In genomic region chr7:20197125-20197524, GRCh38 we compare ENCODE assay signal across 20 cellular contexts. TPM values are rescaled to one million over a fixed set of nuclear protein-coding genes. Genes with fewer than 3 reads are reported as not detected.
DNase-seq lines count a peak whose midpoint lies in the region; ATAC-seq and TF ChIP-seq lines count a peak whose summit lies in the region.
"Had no signal": no experiment of that assay in that cellular context is flagged by ENCODE, and none has a peak within 500 bp of the region (broad histone marks: within the 10 kb centered on the region; RNA-seq: fewer than 3 reads in every experiment).

No MANE protein-coding gene starts in this region.

- ATAC-seq in stimulated activated memory B cell treated with anti-CD40 and anti-IgM and Interleukin-4, amounts not matched to agents 10 μg/mL and 1 μg/mL and 100 μg/mL, for 72 hours: no peak

- H3K4me3 ChIP-seq in fibroblast of the aortic adventitia (ENCODE audit: low read depth, low read length): no peak overlapping the region
- H3K4me3 ChIP-seq in CD4-positive, alpha-beta memory T cell (ENCODE audit: low read length in 2 of 2): no peak overlapping the region
- H3K4me3 ChIP-seq in suprapubic skin: no peak overlapping the region
- H3K4me3 ChIP-seq: MG63, Peyer's patch, SJSA1 had no signal

- no peak overlapping the region for H3K27ac ChIP-seq in CD4-positive, alpha-beta memory T cell (ENCODE audit: low read depth, low read length)
- H3K27ac ChIP-seq in suprapubic skin: no peak overlapping the region
- H3K27ac ChIP-seq: Peyer's patch, SJSA1 had no signal

- CTCF ChIA-PET in CD4-positive, alpha-beta memory T cell (lab: Charles Lee; ENCODE audit: partially characterized antibody): no interaction called here

- no peaks in the 10 kb centered on the region for H3K27me3 Mint-ChIP-seq in progenitor cell of endocrine pancreas
- no peaks in the 10 kb centered on the region for H3K27me3 Mint-ChIP-seq in CD4-positive, alpha-beta memory T cell
- H3K27me3 Mint-ChIP-seq in stimulated activated memory B cell treated with anti-CD40 and anti-IgM and Interleukin-4, amounts not matched to agents 10 μg/mL and 1 μg/mL and 100 μg/mL, for 72 hours: no peaks in the 10 kb centered on the region

- DNase-seq in H4 (ENCODE audit: low spot score) (peak; percentile 56), NCI-H69 (lab: John Stamatoyannopoulos, UW) (peak; percentile 65), fibroblast of the aortic adventitia (ENCODE audit: low read depth) (peak; percentile 30), progenitor cell of endocrine pancreas (ENCODE audit: low spot score, unreplicated experiment) (no peak), suprapubic skin (ENCODE audit: low spot score in 2 of 2) (no peak)
- DNase-seq in CD4-positive, alpha-beta memory T cell: no peak
- DNase-seq: C1 segment of cervical spinal cord; DMS 273 treated with DMSO at 0.1 percent for 48 hours; DND-41; HFFc6; MG63; NCI-H1092; NCI-H1694; NCI-H2081 treated with DMSO at 0.1 percent for 48 hours; NCI-H446 treated with DMSO at 0.1 percent for 48 hours; NK-92 treated with Interleukin-12 subunit alpha and Interleukin-12 subunit beta, amount 100 ng/mL, for 24 hours; Peyer's patch had no signal

- H3K9me3 ChIP-seq in CD4-positive, alpha-beta memory T cell (ENCODE audit: control insufficient read depth in 1 of 2, low read length in 2 of 2): no peaks in the 10 kb centered on the region
- H3K9me3 ChIP-seq in suprapubic skin: no peaks in the 10 kb centered on the region
- H3K9me3 ChIP-seq: Peyer's patch, SJSA1 had no signal

- POLR2A ChIA-PET in CD4-positive, alpha-beta memory T cell (lab: Charles Lee; ENCODE audit: partially characterized antibody): no interaction called here

- WGBS in suprapubic skin: 61% methylated on average over 1 of the region's 1 CpG

- H3K36me3 Mint-ChIP-seq in progenitor cell of endocrine pancreas (ENCODE audit: insufficient read depth): peaks cover 4% of the 10 kb centered on the region
- H3K36me3 Mint-ChIP-seq in CD4-positive, alpha-beta memory T cell: no peaks in the 10 kb centered on the region
- peaks cover 9% of the 10 kb centered on the region for H3K36me3 Mint-ChIP-seq in stimulated activated memory B cell treated with anti-CD40 and anti-IgM and Interleukin-4, amounts not matched to agents 10 μg/mL and 1 μg/mL and 100 μg/mL, for 72 hours

- TF ChIP-seq POLR2A in suprapubic skin (IDR thresholded peaks at IDR 0.05): no peak

- H3K4me1 ChIP-seq in CD4-positive, alpha-beta memory T cell (ENCODE audit: insufficient read depth, low read length): no peaks in the 10 kb centered on the region
- peaks cover 15% of the 10 kb centered on the region for H3K4me1 ChIP-seq in suprapubic skin

- no peak for TF ChIP-seq EP300 in suprapubic skin (IDR thresholded peaks at IDR 0.05)

- no peaks in the 10 kb centered on the region for H3K27me3 ChIP-seq in CD4-positive, alpha-beta memory T cell (ENCODE audit: insufficient read depth, low read length)
- H3K27me3 ChIP-seq in suprapubic skin: no peaks in the 10 kb centered on the region
- H3K27me3 ChIP-seq: MG63, Peyer's patch, SJSA1 had no signal

- no peak overlapping the region for H3K4me3 Mint-ChIP-seq in progenitor cell of endocrine pancreas (ENCODE audit: low read depth)
- no peak overlapping the region for H3K4me3 Mint-ChIP-seq in CD4-positive, alpha-beta memory T cell
- no peak overlapping the region for H3K4me3 Mint-ChIP-seq in stimulated activated memory B cell treated with anti-CD40 and anti-IgM and Interleukin-4, amounts not matched to agents 10 μg/mL and 1 μg/mL and 100 μg/mL, for 72 hours
- H3K4me3 Mint-ChIP-seq: HFFc6 had no signal

- intact Hi-C loops in CD4-positive, alpha-beta memory T cell (cut with micrococcal nuclease): no loop called here

- TF ChIP-seq CTCF in fibroblast of the aortic adventitia (IDR thresholded peaks at IDR 0.05; ENCODE audit: insufficient read depth, low read length) (no peak), progenitor cell of endocrine pancreas (IDR thresholded peaks at IDR 0.05; ENCODE audit: unreplicated experiment) (no peak), suprapubic skin (IDR thresholded peaks at IDR 0.05) (no peak)

- peaks cover 6% of the 10 kb centered on the region for H3K9me3 Mint-ChIP-seq in progenitor cell of endocrine pancreas (ENCODE audit: low read depth)
- peaks cover 0 to 4% (median under 1%) of the 10 kb centered on the region in 8 donors for H3K9me3 Mint-ChIP-seq in CD4-positive, alpha-beta memory T cell
- H3K9me3 Mint-ChIP-seq in stimulated activated memory B cell treated with anti-CD40 and anti-IgM and Interleukin-4, amounts not matched to agents 10 μg/mL and 1 μg/mL and 100 μg/mL, for 72 hours: no peaks in the 10 kb centered on the region

- no peaks in the 10 kb centered on the region for H3K36me3 ChIP-seq in CD4-positive, alpha-beta memory T cell (ENCODE audit: insufficient read depth, low read length)
- no peaks in the 10 kb centered on the region for H3K36me3 ChIP-seq in suprapubic skin
- H3K36me3 ChIP-seq: MG63, Peyer's patch, SJSA1 had no signal

- H3K27ac Mint-ChIP-seq in progenitor cell of endocrine pancreas: peak overlapping the region; percentile 84
- H3K27ac Mint-ChIP-seq in CD4-positive, alpha-beta memory T cell: no peak overlapping the region
- no peak overlapping the region for H3K27ac Mint-ChIP-seq in stimulated activated memory B cell treated with anti-CD40 and anti-IgM and Interleukin-4, amounts not matched to agents 10 μg/mL and 1 μg/mL and 100 μg/mL, for 72 hours
- H3K27ac Mint-ChIP-seq: HFFc6 had no signal

- peaks cover 38% of the 10 kb centered on the region for H3K4me1 Mint-ChIP-seq in progenitor cell of endocrine pancreas (ENCODE audit: low read depth)
- H3K4me1 Mint-ChIP-seq in CD4-positive, alpha-beta memory T cell: peaks cover 0 to 2% (median 0%) of the 10 kb centered on the region in 4 donors
- H3K4me1 Mint-ChIP-seq in stimulated activated memory B cell treated with anti-CD40 and anti-IgM and Interleukin-4, amounts not matched to agents 10 μg/mL and 1 μg/mL and 100 μg/mL, for 72 hours: peaks cover 47% of the 10 kb centered on the region

RNA-seq across cellular contexts. Expression of gene MACC1, which starts 20.1 kb away (rescaled TPM):
- total RNA-seq in H4 (2014; rRNA removed; shearing (Covaris generic)): 0.46 and 0.53 TPM in 2 replicates
- 0.18 and 0.49 TPM in 2 replicates for total RNA-seq in fibroblast of the aortic adventitia (ENCODE audit: low replicate concordance)
- 16.1 and 21.3 TPM in 2 replicates for total RNA-seq in progenitor cell of endocrine pancreas
- under 1 TPM in 1 of 2 experiments, not detected in 1; 0.09 TPM for total RNA-seq in CD4-positive, alpha-beta memory T cell
- under 1 TPM in 1 of 2 donors, not detected in 1; 0.05 TPM for polyA plus RNA-seq in CD4-positive, alpha-beta memory T cell
- 10 to 100 TPM in 3 of 4 donors, 1 to 10 TPM in 1; 8.6 to 13.0 (median 11.5) TPM for total RNA-seq in suprapubic skin
- total RNA-seq: G401, HFFc6, SJSA1 had no signal

Comparison
In these comparisons a context has a peak if more than half of its experiments do, and no peak if none do; other contexts are left out.
1. DNase-seq: peak in H4 (single experiment), NCI-H69 (single experiment) and fibroblast of the aortic adventitia (single experiment); none in progenitor cell of endocrine pancreas (single experiment), CD4-positive, alpha-beta memory T cell (0 of 5) and suprapubic skin (0 of 2).